In genomic region chr4:8176547-8177399, GRCh38 we compare ENCODE assay signal across 8 cellular contexts. TPM values are rescaled to one million over a fixed set of nuclear protein-coding genes. Genes with fewer than 3 reads are reported as not detected.
DNase-seq lines count a peak whose midpoint lies in the region; ATAC-seq and TF ChIP-seq lines count a peak whose summit lies in the region.

No MANE protein-coding gene starts in this region.

- no peaks in the 10 kb centered on the region for H3K9me3 ChIP-seq in CD4-positive, CD25-positive, alpha-beta regulatory T cell (ENCODE audit: control insufficient read depth in 2 of 2, low read length in 2 of 2)
- no peaks in the 10 kb centered on the region for H3K9me3 ChIP-seq in psoas muscle

- peak in 2 of 3 donors; percentile 49 to 57 for DNase-seq in CD4-positive, CD25-positive, alpha-beta regulatory T cell
- DNase-seq in NCI-H345 (lab: John Stamatoyannopoulos, UW), result peak; percentile 35
- peak; percentile 37 to 53 for DNase-seq in activated T-cell treated with anti-CD3 and anti-CD28 coated beads, Interleukin-2, amount 50 U/mL, for 48 hours
- DNase-seq in foreskin melanocyte, result peak; percentile 29
- DNase-seq in psoas muscle, result peak in 1 of 2 donors; percentile 74
- DNase-seq in ureter (ENCODE audit: low spot score), result no peak

- H3K4me1 Mint-ChIP-seq in CD4-positive, CD25-positive, alpha-beta regulatory T cell, result peaks cover 0 to 8% (median 3%) of the 10 kb centered on the region in 4 donors

- no peaks in the 10 kb centered on the region for H3K27me3 ChIP-seq in CD4-positive, CD25-positive, alpha-beta regulatory T cell (ENCODE audit: control insufficient read depth, insufficient read depth, low read length)
- H3K27me3 ChIP-seq in psoas muscle (ENCODE audit: insufficient read depth in 3 of 3, low read length in 2 of 3), result no peaks in the 10 kb centered on the region

- H3K27me3 Mint-ChIP-seq in CD4-positive, CD25-positive, alpha-beta regulatory T cell, result peaks cover 4% of the 10 kb centered on the region

- no peak overlapping the region for H3K27ac Mint-ChIP-seq in CD4-positive, CD25-positive, alpha-beta regulatory T cell

- H3K4me3 ChIP-seq in CD4-positive, CD25-positive, alpha-beta regulatory T cell (ENCODE audit: low read depth, low read length), result no peak overlapping the region
- H3K4me3 ChIP-seq in psoas muscle, result no peak overlapping the region

- H3K9me3 Mint-ChIP-seq in CD4-positive, CD25-positive, alpha-beta regulatory T cell, result no peaks in the 10 kb centered on the region

- peak; percentile 77 to 78 for ATAC-seq in CD4-positive, CD25-positive, alpha-beta regulatory T cell (ENCODE audit: low read depth in 2 of 2)
- ATAC-seq in GM18511 (IDR thresholded peaks at IDR 0.05; ENCODE audit: unreplicated experiment) (peak; percentile 72), HG02981 (IDR thresholded peaks at IDR 0.05; ENCODE audit: unreplicated experiment) (peak; percentile 69), psoas muscle (peak; percentile 73 to 82 (median 78))

- H3K27ac ChIP-seq in CD4-positive, CD25-positive, alpha-beta regulatory T cell (ENCODE audit: insufficient read depth, low read length, poor library complexity, severe bottlenecking), result no peak overlapping the region
- H3K27ac ChIP-seq in psoas muscle, result no peak overlapping the region

- intact Hi-C loops in psoas muscle (cut with DNase I), result loop anchor here in 1 of 2 donors (5.0 kb wide), 1 partner anchor 226 kb away; no protein-coding TSS in a partner anchor

- H3K36me3 Mint-ChIP-seq in CD4-positive, CD25-positive, alpha-beta regulatory T cell, result no peaks in the 10 kb centered on the region

- H3K36me3 ChIP-seq in CD4-positive, CD25-positive, alpha-beta regulatory T cell (ENCODE audit: control insufficient read depth, insufficient read depth, low read length), result no peaks in the 10 kb centered on the region
- no peaks in the 10 kb centered on the region for H3K36me3 ChIP-seq in psoas muscle (ENCODE audit: insufficient read depth in 1 of 2, low read depth in 1 of 2)

- 40 to 44% (median 44%) methylated on average over 17 of the region's 17 CpGs for WGBS in psoas muscle, 3 donors

- H3K4me1 ChIP-seq in CD4-positive, CD25-positive, alpha-beta regulatory T cell (ENCODE audit: control insufficient read depth, insufficient read depth, low read length, poor library complexity, severe bottlenecking), result peaks cover 6% of the 10 kb centered on the region
- H3K4me1 ChIP-seq in psoas muscle, result peaks cover 21% of the 10 kb centered on the region

- TF ChIP-seq CTCF in psoas muscle (IDR thresholded peaks at IDR 0.05), result peak; percentile 84

- H3K4me3 Mint-ChIP-seq in CD4-positive, CD25-positive, alpha-beta regulatory T cell, result no peak overlapping the region

RNA-seq across cellular contexts. Expression of gene ABLIM2, which starts 18.2 kb away (rescaled TPM):
- total RNA-seq in CD4-positive, CD25-positive, alpha-beta regulatory T cell, result 2.0 TPM
- polyA plus RNA-seq in CD4-positive, CD25-positive, alpha-beta regulatory T cell, result 1 to 10 TPM in 3 of 4 donors, under 1 TPM in 1; 0.88 to 1.5 (median 1.1) TPM
- total RNA-seq in psoas muscle (100 to 1,000 TPM; 127 to 956 (median 461) TPM), ureter (8.5 TPM)
- 100 to 1,000 TPM in 2 of 3 donors, 10 to 100 TPM in 1; 82.2 to 295 (median 123) TPM for polyA plus RNA-seq in psoas muscle

RNA-seq across cellular contexts. Expression of gene SH3TC1, which starts 22.3 kb away (rescaled TPM):
- total RNA-seq in CD4-positive, CD25-positive, alpha-beta regulatory T cell, result 125 TPM
- polyA plus RNA-seq in CD4-positive, CD25-positive, alpha-beta regulatory T cell, result 10 to 100 TPM; 10.6 to 21.1 (median 15.3) TPM
- 1 to 10 TPM; 4.6 to 7.9 (median 4.9) TPM for total RNA-seq in psoas muscle
- polyA plus RNA-seq in psoas muscle, result 1 to 10 TPM; 1.9 to 5.0 (median 4.0) TPM
- 87.0 TPM for total RNA-seq in ureter

Comparison
In these comparisons a context has a peak if more than half of its experiments do, and no peak if none do; other contexts are left out.
1. RNA of gene ABLIM2, which starts 18.2 kb away (total RNA-seq): 127 to 956 TPM in psoas muscle; 8.5 TPM in ureter (single experiment) and 2.0 TPM in CD4-positive, CD25-positive, alpha-beta regulatory T cell (single experiment); every median in the first group is over 10 times any median in the second.
2. Peak in every context shown above with its lines, with median percentiles within 50 percentile points of each other: ATAC-seq.